Comparison of ENCODE assay signal across 10 cellular contexts in the genomic region with DNA sequence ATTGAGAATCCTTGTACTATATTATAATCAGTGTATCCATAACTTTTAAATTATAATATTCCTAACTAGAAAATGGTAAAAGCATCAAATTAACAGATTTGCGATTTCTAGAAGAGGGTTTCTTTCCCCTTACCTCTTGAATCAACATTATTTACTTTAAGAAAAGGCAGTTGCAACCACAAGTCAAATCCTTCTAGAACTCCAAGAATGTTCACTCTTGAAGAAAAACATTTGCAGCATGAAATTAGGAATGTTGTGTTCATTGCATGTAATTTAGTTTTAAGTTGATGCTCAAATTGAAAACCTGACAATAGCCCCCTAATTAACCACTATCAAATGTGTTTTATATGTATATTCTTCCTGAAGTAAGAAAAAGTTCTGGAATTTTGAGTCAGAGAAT. TPM values are rescaled to one million over a fixed set of nuclear protein-coding genes. Genes with fewer than 3 reads are reported as not detected.
DNase-seq lines count a peak whose midpoint lies in the region; ATAC-seq and TF ChIP-seq lines count a peak whose summit lies in the region.
"Had no signal": no experiment of that assay in that cellular context is flagged by ENCODE, and none has a peak within 500 bp of the region (broad histone marks: within the 10 kb centered on the region; RNA-seq: fewer than 3 reads in every experiment).

No MANE protein-coding gene starts in this region.

- BruUV-seq in Panc1 (replicated peaks; lab: Mats Ljungman, UMichigan): no TSS peak

- H4K20me1 ChIP-seq in GM23338 (replicated peaks; ENCODE audit: insufficient read depth): peaks cover 12% of the 10 kb centered on the region

- H3K79me2 ChIP-seq in GM23338 (replicated peaks; ENCODE audit: insufficient read depth): peaks cover 75% of the 10 kb centered on the region

- peaks cover 24% of the 10 kb centered on the region for H3K36me3 Mint-ChIP-seq in GM23338 (ENCODE audit: low read depth)
- H3K36me3 Mint-ChIP-seq in endothelial cell (ENCODE audit: low read depth, unreplicated experiment): peaks cover 4% of the 10 kb centered on the region

- no peak for DNase-seq in GM23338 (ENCODE audit: low spot score)
- DNase-seq in Panc1 (ENCODE audit: low read depth, low spot score): no peak
- DNase-seq in endothelial cell (ENCODE audit: low spot score): no peak
- DNase-seq in DMS153 (lab: John Stamatoyannopoulos, UW): no peak
- no peak for DNase-seq in ecto neural progenitor cell (ENCODE audit: low spot score)
- no peak for DNase-seq in 8988T
- DNase-seq in hepatic stellate cell (ENCODE audit: low spot score): no peak
- DNase-seq: activated naive CD8-positive, alpha-beta T cell treated with anti-CD3 and anti-CD28 coated beads, Interleukin-2, amount 10 ng/mL, durations not matched to agents 7 days and 5 days; KG1 had no signal

- H3K4me3 Mint-ChIP-seq in GM23338: peak overlapping the region; percentile 50
- H3K4me3 Mint-ChIP-seq in endothelial cell (ENCODE audit: unreplicated experiment): no peak overlapping the region

- H3F3A ChIP-seq in GM23338 (replicated peaks; ENCODE audit: low read depth): no peaks in the 10 kb centered on the region

- H3K27ac Mint-ChIP-seq in GM23338 (no peak overlapping the region), endothelial cell (ENCODE audit: unreplicated experiment) (peak overlapping the region; percentile 48)

- in situ Hi-C loops in Panc1 (cut with HindIII; ENCODE audit: low pct_unique_long_range_greater_than_20kb, low sequenced_read_pairs): no loop called here

- CTCF ChIA-PET in Panc1 (lab: Charles Lee): no interaction called here

- intact Hi-C loops in Panc1 (cut with micrococcal nuclease; ENCODE audit: unreplicated experiment): no loop called here

- H3K9me3 Mint-ChIP-seq in GM23338 (no peaks in the 10 kb centered on the region), endothelial cell (ENCODE audit: unreplicated experiment) (no peaks in the 10 kb centered on the region)
- H3K9me3 Mint-ChIP-seq: activated naive CD8-positive, alpha-beta T cell treated with anti-CD3 and anti-CD28 coated beads, Interleukin-2, amount 10 ng/mL, durations not matched to agents 7 days and 5 days had no signal

- peak overlapping the region; percentile 84; the same call in 1 of the 2 replicates for H3K4me2 ChIP-seq in GM23338

- ATAC-seq in GM23338 (no peak), Panc1 (no peak)

- H3K27ac ChIP-seq in GM23338 (ENCODE audit: low read depth): no peak overlapping the region
- H3K27ac ChIP-seq in Panc1 (ENCODE audit: low read length): peak overlapping the region; percentile 99
- H3K27ac ChIP-seq in rectal smooth muscle tissue (ENCODE audit: low read depth, low read length): peak overlapping the region; percentile 14

- no peak overlapping the region for H2AFZ ChIP-seq in GM23338

- H3K4me1 ChIP-seq in GM23338 (ENCODE audit: insufficient read depth): peaks cover 15% of the 10 kb centered on the region
- peaks cover 33% of the 10 kb centered on the region for H3K4me1 ChIP-seq in Panc1 (ENCODE audit: control insufficient read depth, insufficient read depth, low read length)
- peaks cover 10% of the 10 kb centered on the region for H3K4me1 ChIP-seq in rectal smooth muscle tissue (ENCODE audit: control insufficient read depth, insufficient read depth, low read length)

- H3K9me3 ChIP-seq in Panc1 (ENCODE audit: control insufficient read depth, insufficient read depth, low read depth, low read length): no peaks in the 10 kb centered on the region

- POLR2A ChIA-PET in Panc1 (lab: Charles Lee): no interaction called here

- H3K27me3 Mint-ChIP-seq in GM23338 (ENCODE audit: insufficient read depth, low read depth, poor library complexity) (peaks cover 22% of the 10 kb centered on the region), endothelial cell (ENCODE audit: unreplicated experiment) (peaks cover 13% of the 10 kb centered on the region)
- H3K27me3 Mint-ChIP-seq: activated naive CD8-positive, alpha-beta T cell treated with anti-CD3 and anti-CD28 coated beads, Interleukin-2, amount 10 ng/mL, durations not matched to agents 7 days and 5 days had no signal

- H3K4me1 Mint-ChIP-seq in GM23338: peaks cover 29% of the 10 kb centered on the region
- H3K4me1 Mint-ChIP-seq in endothelial cell (ENCODE audit: unreplicated experiment): peaks cover 31% of the 10 kb centered on the region

- H3K9me2 ChIP-seq in GM23338 (ENCODE audit: insufficient read depth): no peaks in the 10 kb centered on the region

- H3K9ac ChIP-seq in rectal smooth muscle tissue (ENCODE audit: low read length): no peak overlapping the region

- H3K4me3 ChIP-seq in GM23338 (0 out of 2 replicates have a peak overlapping the region, but pooled peaks have one; percentile 73), Panc1 (ENCODE audit: low read depth in 2 of 2, low read length in 2 of 2) (peak overlapping the region in 1 of 2 experiments; percentile 90; a peak in 1 of 4 replicates), rectal smooth muscle tissue (ENCODE audit: low read length) (no peak overlapping the region)

- H3K36me3 ChIP-seq in GM23338 (ENCODE audit: insufficient read depth) (no peaks in the 10 kb centered on the region; the same call in 1 of the 2 replicates), Panc1 (ENCODE audit: control insufficient read depth, insufficient read depth, low read length) (no peaks in the 10 kb centered on the region; the same call in 1 of the 2 replicates), rectal smooth muscle tissue (ENCODE audit: control insufficient read depth, insufficient read depth, low read length) (no peaks in the 10 kb centered on the region)

- H3K27me3 ChIP-seq in GM23338 (ENCODE audit: insufficient read depth) (peaks cover 18% of the 10 kb centered on the region), Panc1 (ENCODE audit: control insufficient read depth, insufficient read depth, low read length) (no peaks in the 10 kb centered on the region), rectal smooth muscle tissue (ENCODE audit: control insufficient read depth, insufficient read depth, low read length) (no peaks in the 10 kb centered on the region)

- TF ChIP-seq CTCF in GM23338 (conservative IDR thresholded peaks at IDR 0.05; ENCODE audit: low read depth in 2 of 2) (no peak), Panc1 (IDR thresholded peaks at IDR 0.05) (no peak), endothelial cell (IDR thresholded peaks at IDR 0.05; ENCODE audit: unreplicated experiment) (no peak)

TF ChIP-seq in GM23338, 12 proteins besides CTCF, POLR2A, EP300 and RAD21 (continues in another document):
- no peak for TF ChIP-seq POLR2AphosphoS5 (IDR thresholded peaks at IDR 0.05; ENCODE audit: low read depth)
- TF ChIP-seq EZH2 (IDR thresholded peaks at IDR 0.05; ENCODE audit: low read depth, unreplicated experiment): no peak

RNA-seq across cellular contexts. Expression of a gene that starts 2.3 kb away (rescaled TPM):
- total RNA-seq in GM23338 (2014; rRNA removed; shearing (Covaris generic)): 13.1 and 26.1 TPM in 2 replicates
- polyA plus RNA-seq in GM23338 (2016; fragmentation: Nextera tagmentation; extraction: Ambion mirVana): 6.9 and 8.3 TPM in 2 replicates
- total RNA-seq in Panc1 (2021; ENCODE audit: unreplicated experiment) (44.8 TPM), endothelial cell (ENCODE audit: unreplicated experiment) (19.7 TPM)
- polyA plus RNA-seq in Panc1 (2012; ENCODE audit: insufficient read length): 13.6 TPM
